ENCODE assay signal across 24 cellular contexts in the genomic region with DNA sequence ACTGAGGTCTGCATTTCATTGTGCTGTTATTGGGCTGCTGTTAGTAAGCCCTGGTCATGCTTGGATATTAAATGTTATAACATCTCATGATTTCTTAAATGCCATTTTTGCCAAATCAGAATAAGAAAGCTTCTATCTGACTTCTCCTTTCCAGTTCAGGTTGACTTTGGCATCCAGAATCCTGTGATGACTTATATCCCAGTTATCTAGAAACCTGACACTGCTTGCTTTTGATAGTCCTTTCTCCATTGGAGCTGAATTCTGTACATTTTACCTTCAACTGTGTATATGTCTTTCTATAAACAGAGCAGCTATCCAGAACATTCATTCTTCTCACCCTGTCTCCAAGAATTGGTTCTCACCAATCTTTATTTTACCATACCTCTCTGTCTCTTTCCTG.
"Had no signal": no experiment of that assay in that cellular context is flagged by ENCODE, and none has a peak within 500 bp of the region (broad histone marks: within the 10 kb centered on the region; RNA-seq: fewer than 3 reads in every experiment).

No MANE protein-coding gene starts in this region.

- H3K27ac ChIP-seq: HL-60, KMS-11, PC-9, Peyer's patch, SJSA1, SK-N-MC had no signal

- ATAC-seq: K562 had no signal

- H3K27me3 ChIP-seq: Peyer's patch, SJSA1 had no signal

- H3K4me1 ChIP-seq: Peyer's patch, SJSA1 had no signal

- DNase-seq: Kasumi-1; MV-4-11; NCI-H1048; NCI-H1105; NCI-H1436 treated with DMSO at 0.1 percent for 48 hours; NCI-H1694; NCI-H187 treated with DMSO at 0.1 percent for 48 hours; NCI-H2029 treated with DMSO at 0.1 percent for 48 hours; NCI-H2107; NCI-H2227 treated with DMSO at 0.1 percent for 48 hours; NCI-H446; NCI-H510A; NCI-H524 treated with DMSO at 0.1 percent for 48 hours; NCI-H69; NK-92 treated with Interleukin-12 subunit alpha and Interleukin-12 subunit beta, amount 100 ng/mL, for 24 hours; PC-9; Peyer's patch; Right ventricle myocardium superior; SIG-M5 had no signal
